ENCODE assay signal across 1 cellular context in the genomic region with DNA sequence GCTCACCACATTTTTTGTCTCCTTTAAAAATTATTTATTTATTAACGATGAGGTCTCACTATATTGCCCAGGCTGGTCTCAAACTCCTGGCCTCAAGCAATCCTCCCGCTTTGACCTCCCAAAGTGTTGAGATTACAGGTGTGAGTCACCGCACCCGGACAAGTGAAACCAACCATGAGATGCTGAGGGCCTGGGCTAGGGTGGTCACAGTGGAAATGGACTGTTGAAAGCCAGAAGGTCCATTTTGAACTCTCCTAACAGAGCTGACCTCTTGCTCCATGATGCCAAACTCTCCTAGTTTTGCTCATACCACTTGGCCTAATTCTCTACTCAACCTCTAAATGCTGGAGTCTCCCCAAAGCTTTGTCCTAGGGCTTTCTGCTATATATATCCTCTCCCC.
TF ChIP-seq lines count a peak whose summit lies in the region.

No MANE protein-coding gene starts in this region.

TF ChIP-seq in K562, 482 proteins besides CTCF, POLR2A, EP300 and RAD21 (continued from another document):
- TF ChIP-seq, protein P1, sequence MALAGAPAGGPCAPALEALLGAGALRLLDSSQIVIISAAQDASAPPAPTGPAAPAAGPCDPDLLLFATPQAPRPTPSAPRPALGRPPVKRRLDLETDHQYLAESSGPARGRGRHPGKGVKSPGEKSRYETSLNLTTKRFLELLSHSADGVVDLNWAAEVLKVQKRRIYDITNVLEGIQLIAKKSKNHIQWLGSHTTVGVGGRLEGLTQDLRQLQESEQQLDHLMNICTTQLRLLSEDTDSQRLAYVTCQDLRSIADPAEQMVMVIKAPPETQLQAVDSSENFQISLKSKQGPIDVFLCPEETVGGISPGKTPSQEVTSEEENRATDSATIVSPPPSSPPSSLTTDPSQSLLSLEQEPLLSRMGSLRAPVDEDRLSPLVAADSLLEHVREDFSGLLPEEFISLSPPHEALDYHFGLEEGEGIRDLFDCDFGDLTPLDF (CRISPR knock-in tag; IDR thresholded peaks at IDR 0.05): no peak
